ENCODE assay signal across 9 cellular contexts in the genomic region with DNA sequence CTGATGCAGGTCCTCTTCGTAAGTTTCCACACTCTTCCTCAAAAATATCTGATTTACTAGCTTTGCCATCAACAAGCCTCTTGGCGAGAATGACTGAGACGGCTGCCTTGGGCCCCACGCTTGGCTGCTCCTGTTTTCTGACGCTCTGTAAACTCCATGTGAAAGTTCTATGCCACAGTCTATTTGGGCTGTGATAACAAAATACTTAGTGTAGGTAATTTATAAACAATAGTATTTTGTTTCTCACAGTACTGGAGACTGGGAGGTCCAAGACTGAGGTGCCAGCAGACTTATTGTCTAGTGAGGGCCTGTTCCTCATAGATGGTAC.
A peak's percentile ranks its signal among the peaks of the same experiment; 100 is the strongest.
DNase-seq lines count a peak whose midpoint lies in the region; ATAC-seq lines count a peak whose summit lies in the region.
"Had no signal": no experiment of that assay in that cellular context is flagged by ENCODE, and none has a peak within 500 bp of the region (broad histone marks: within the 10 kb centered on the region; RNA-seq: fewer than 3 reads in every experiment).

No MANE protein-coding gene starts in this region.

- H3K27me3 Mint-ChIP-seq in naive B cell = peaks cover 0 to 17% (median 0%) of the 10 kb centered on the region in 3 donors

- DNase-seq in naive B cell (no peak), DMS79 (lab: John Stamatoyannopoulos, UW) (no peak), SHP77 treated with DMSO at 0.1 percent for 48 hours (lab: John Stamatoyannopoulos, UW) (no peak), NCI-H128 (lab: John Stamatoyannopoulos, UW; ENCODE audit: unreplicated experiment) (no peak), KG1 (lab: John Stamatoyannopoulos, UW) (no peak)
- DNase-seq: NCI-H187 treated with DMSO at 0.1 percent for 48 hours had no signal

- peak overlapping the region in 2 of 8 donors; percentile 6 to 27 for H3K4me3 Mint-ChIP-seq in naive B cell

- peaks cover 61 to 77% of the 10 kb centered on the region in 2 donors for H3K36me3 Mint-ChIP-seq in naive B cell

- H3K9me3 Mint-ChIP-seq in naive B cell = peaks cover 5 to 11% (median 9%) of the 10 kb centered on the region in 7 donors

- ATAC-seq in GM18511 (IDR thresholded peaks at IDR 0.05; ENCODE audit: unreplicated experiment) (peak; percentile 54), GM21529 (IDR thresholded peaks at IDR 0.05; ENCODE audit: unreplicated experiment) (peak; percentile 34), HG03354 (IDR thresholded peaks at IDR 0.05; ENCODE audit: poor library complexity, severe bottlenecking, unreplicated experiment) (peak; percentile 42), naive B cell (ENCODE audit: low read depth in 2 of 2) (peak; percentile 45 to 49)

- peak overlapping the region in 4 of 6 donors; percentile 42 to 88 (median 72) for H3K27ac Mint-ChIP-seq in naive B cell

- H3K4me1 Mint-ChIP-seq in naive B cell = peaks cover 10 to 33% (median 26%) of the 10 kb centered on the region in 3 donors
